Comparison of ENCODE assay signal across 8 cellular contexts in the genomic region with DNA sequence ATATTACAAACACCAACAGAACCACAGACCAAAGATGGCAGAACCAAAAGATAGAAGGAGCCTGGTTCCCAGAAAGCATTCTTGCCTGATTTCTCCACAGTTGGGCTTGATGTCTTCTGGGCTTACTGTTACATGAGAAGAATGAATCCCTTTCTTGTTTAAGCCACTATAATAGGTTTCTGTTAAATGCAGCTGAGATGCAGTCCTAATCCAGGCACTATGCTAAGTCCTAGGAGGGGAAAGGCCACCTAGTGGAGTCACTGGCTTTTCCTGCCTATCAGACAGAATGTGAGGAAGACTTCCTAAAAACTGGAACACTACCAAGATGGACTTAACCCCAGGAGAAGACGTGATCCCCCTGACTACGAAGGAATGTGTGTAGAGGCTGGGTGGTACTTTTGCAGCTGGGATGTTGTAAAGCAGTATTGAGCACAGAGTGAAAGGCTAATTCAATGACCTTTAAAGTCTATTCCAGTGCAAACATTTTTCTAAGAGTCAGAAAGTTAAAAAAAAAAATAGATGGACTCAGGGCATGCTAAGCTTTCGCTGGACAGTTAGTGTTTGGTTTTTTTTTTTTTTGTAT. TPM values are rescaled to one million over a fixed set of nuclear protein-coding genes. Genes with fewer than 3 reads are reported as not detected.
DNase-seq lines count a peak whose midpoint lies in the region; ATAC-seq and TF ChIP-seq lines count a peak whose summit lies in the region.

No MANE protein-coding gene starts in this region.

- H3K4me1 Mint-ChIP-seq in Calu3 (ENCODE audit: low read depth, unreplicated experiment), result no peaks in the 10 kb centered on the region

- H3K9me3 ChIP-seq in body of pancreas, result no peaks in the 10 kb centered on the region

- DNase-seq in Calu3, result peak; percentile 14
- DNase-seq in KBM-7, result peak; percentile 8
- peak in 3 of 4 donors; percentile 17 to 45 (median 28) for DNase-seq in body of pancreas
- DNase-seq in medulla oblongata (ENCODE audit: extremely low spot score), result peak; percentile 68
- no peak for DNase-seq in amniotic stem cell (lab: John Stamatoyannopoulos, UW)
- DNase-seq in stimulated activated naive CD4-positive, alpha-beta T cell (lab: John Stamatoyannopoulos, UW), result no peak
- no peak for DNase-seq in activated T-cell treated with anti-CD3 and anti-CD28 coated beads, Interleukin-2, amount 50 U/mL, for 1 hour

- intact Hi-C loops in Calu3 (cut with micrococcal nuclease; ENCODE audit: unreplicated experiment) (loop anchor here (5.0 kb wide), 1 partner anchor 166 kb away; no protein-coding TSS in a partner anchor), body of pancreas (cut with DNase I) (loop anchor here (10.0 kb wide), 2 partner anchors 169 to 549 kb away; a partner anchor contains a TSS)

- CTCF ChIA-PET in Calu3 (lab: Charles Lee), result interaction anchor here (0.6 to 1.6 kb wide), 2 partner anchors 169 to 604 kb away, joined by 3 to 5 read pairs; a partner anchor contains a TSS

- no peak for ATAC-seq in body of pancreas
- no peak for ATAC-seq in activated CD4-positive, CD25-positive, alpha-beta regulatory T cell treated with anti-CD3 and anti-CD28 coated beads, Interleukin-2, amount 50 U/mL, for 24 hours

- H3K4me3 ChIP-seq in body of pancreas, result no peak overlapping the region

- peak overlapping the region; percentile 35 for H3K27ac Mint-ChIP-seq in Calu3 (ENCODE audit: unreplicated experiment)

- no peaks in the 10 kb centered on the region for H3K27me3 ChIP-seq in body of pancreas

- BruUV-seq in Calu3 (replicated peaks; lab: Mats Ljungman, UMichigan), result no TSS peak

- 30 to 32% methylated on average over 3 of the region's 3 CpGs for WGBS in body of pancreas, 2 donors

- peaks cover 4% of the 10 kb centered on the region for H3K4me1 ChIP-seq in body of pancreas

- H3K36me3 Mint-ChIP-seq in Calu3 (ENCODE audit: insufficient read depth, unreplicated experiment), result no peaks in the 10 kb centered on the region

- H3K27ac ChIP-seq in body of pancreas, result no peak overlapping the region

- H3K9me3 Mint-ChIP-seq in Calu3 (ENCODE audit: low read depth, unreplicated experiment), result no peaks in the 10 kb centered on the region

- TF ChIP-seq CTCF in Calu3 (IDR thresholded peaks at IDR 0.05; ENCODE audit: unreplicated experiment) (no peak), body of pancreas (IDR thresholded peaks at IDR 0.05) (peak in 4 of 7 experiments; percentile 28 to 40 (median 34))

- in situ Hi-C loops in KBM-7 (cut with MboI; ENCODE audit: low pct_unique_long_range_greater_than_20kb, low sequenced_read_pairs), result loop anchor here (25.0 kb wide), 2 partner anchors 251 to 626 kb away; no protein-coding TSS in a partner anchor

- H3K36me3 ChIP-seq in body of pancreas (replicated peaks in 1 of 2; ENCODE audit: insufficient read depth in 1 of 2, low read depth in 2 of 2), result no peaks in the 10 kb centered on the region

- TF ChIP-seq POLR2A in body of pancreas (IDR thresholded peaks at IDR 0.05), result no peak

- H3K27me3 Mint-ChIP-seq in Calu3 (ENCODE audit: unreplicated experiment), result no peaks in the 10 kb centered on the region

- H3K4me3 Mint-ChIP-seq in Calu3 (ENCODE audit: low read depth, unreplicated experiment), result no peak overlapping the region

RNA-seq across cellular contexts. Expression of a gene that starts 34.3 kb away (rescaled TPM):
- total RNA-seq in Calu3 (2022) (3.4 and 3.6 TPM in 2 replicates), body of pancreas (1 to 10 TPM in 1 of 2 donors, under 1 TPM in 1; 0.66 to 6.0 TPM)

Comparison
In these comparisons a context has a peak if more than half of its experiments do, and no peak if none do; other contexts are left out.
1. DNase-seq: peak in Calu3 (single experiment), KBM-7 (single experiment), body of pancreas (3 of 4) and medulla oblongata (single experiment); none in amniotic stem cell (single experiment), stimulated activated naive CD4-positive, alpha-beta T cell (0 of 6) and activated T-cell treated with anti-CD3 and anti-CD28 coated beads, Interleukin-2, amount 50 U/mL, for 1 hour (single experiment).